ENCODE assay signal across 17 cellular contexts in genomic region chr5:3605298-3606010, GRCh38. TPM values are rescaled to one million over a fixed set of nuclear protein-coding genes. Genes with fewer than 3 reads are reported as not detected.
"Had no signal": no experiment of that assay in that cellular context is flagged by ENCODE, and none has a peak within 500 bp of the region (broad histone marks: within the 10 kb centered on the region; RNA-seq: fewer than 3 reads in every experiment).

No MANE protein-coding gene starts in this region.

- H3K9me3 ChIP-seq: ascending aorta, ovary had no signal

- DNase-seq: activated CD4-positive, alpha-beta T cell treated with anti-CD3 and anti-CD28 coated beads for 1 hour; activated CD4-positive, alpha-beta T cell treated with anti-CD3 and anti-CD28 coated beads, Interleukin-2, amount 50 U/mL, for 48 hours; activated CD8-positive, alpha-beta memory T cell treated with anti-CD3 and anti-CD28 coated beads, Interleukin-2, amount 10 ng/mL, durations not matched to agents 7 days and 5 days; activated naive CD4-positive, alpha-beta T cell treated with anti-CD3 and anti-CD28 coated beads, Interleukin-2, amount 10 ng/mL, durations not matched to agents 7 days and 5 days; activated T-cell treated with anti-CD3 and anti-CD28 coated beads, Interleukin-2, amount 50 U/mL, for 1 hour; dorsolateral prefrontal cortex; erythroblast; ovary; stimulated activated CD4-positive, alpha-beta T cell treated with anti-CD3 and anti-CD28 coated beads, Interleukin-12 subunit alpha, Interleukin-12 subunit beta, amount 100 ng/mL, for 4 hours; stimulated activated CD4-positive, alpha-beta T cell treated with anti-CD3 and anti-CD28 coated beads, Interleukin-2, amount 100 ng/mL, for 24 hours; stomach; T-helper 1 cell had no signal

- H3K27ac Mint-ChIP-seq: activated CD8-positive, alpha-beta memory T cell treated with anti-CD3 and anti-CD28 coated beads, Interleukin-2, amount 10 ng/mL, durations not matched to agents 7 days and 5 days; mesothelial cell of epicardium had no signal

- H3K4me1 Mint-ChIP-seq: activated CD8-positive, alpha-beta memory T cell treated with anti-CD3 and anti-CD28 coated beads, Interleukin-2, amount 10 ng/mL, durations not matched to agents 7 days and 5 days; activated naive CD4-positive, alpha-beta T cell treated with anti-CD3 and anti-CD28 coated beads, Interleukin-2, amount 10 ng/mL, durations not matched to agents 7 days and 5 days had no signal

- H3K4me3 ChIP-seq: ascending aorta, dorsolateral prefrontal cortex, ovary, stomach had no signal

- H3K9me3 Mint-ChIP-seq: activated naive CD4-positive, alpha-beta T cell treated with anti-CD3 and anti-CD28 coated beads, Interleukin-2, amount 10 ng/mL, durations not matched to agents 7 days and 5 days; mesothelial cell of epicardium had no signal

- H3K27me3 ChIP-seq: ascending aorta, ovary had no signal

- H3K36me3 ChIP-seq: ascending aorta, ovary, stomach had no signal

- H3K4me3 Mint-ChIP-seq: activated CD8-positive, alpha-beta memory T cell treated with anti-CD3 and anti-CD28 coated beads, Interleukin-2, amount 10 ng/mL, durations not matched to agents 7 days and 5 days; activated naive CD4-positive, alpha-beta T cell treated with anti-CD3 and anti-CD28 coated beads, Interleukin-2, amount 10 ng/mL, durations not matched to agents 7 days and 5 days had no signal

- H3K27ac ChIP-seq: ascending aorta, dorsolateral prefrontal cortex, ovary, stomach had no signal

- ATAC-seq: activated CD8-positive, alpha-beta memory T cell treated with anti-CD3 and anti-CD28 coated beads, Interleukin-2, amount 10 ng/mL, durations not matched to agents 7 days and 5 days had no signal

- H3K36me3 Mint-ChIP-seq: activated naive CD4-positive, alpha-beta T cell treated with anti-CD3 and anti-CD28 coated beads, Interleukin-2, amount 10 ng/mL, durations not matched to agents 7 days and 5 days had no signal

RNA-seq across cellular contexts. Expression of gene IRX1, which starts 9.8 kb away (rescaled TPM):
- total RNA-seq: activated CD8-positive, alpha-beta memory T cell treated with anti-CD3 and anti-CD28 coated beads, Interleukin-2, amount 10 ng/mL, durations not matched to agents 7 days and 5 days; myocyte; ovary; stomach had no signal
- polyA plus RNA-seq: liver, neural cell, ovary had no signal
